In genomic region chr4:41205854-41206460, GRCh38 we compare ENCODE assay signal across 29 cellular contexts. TPM values are rescaled to one million over a fixed set of nuclear protein-coding genes. Genes with fewer than 3 reads are reported as not detected.
DNase-seq lines count a peak whose midpoint lies in the region; ATAC-seq and TF ChIP-seq lines count a peak whose summit lies in the region.
"Had no signal": no experiment of that assay in that cellular context is flagged by ENCODE, and none has a peak within 500 bp of the region (broad histone marks: within the 10 kb centered on the region; RNA-seq: fewer than 3 reads in every experiment).

No MANE protein-coding gene starts in this region.

- H3K9me3 ChIP-seq in GM23248 (ENCODE audit: low read depth): no peaks in the 10 kb centered on the region
- no peaks in the 10 kb centered on the region for H3K9me3 ChIP-seq in skeletal muscle satellite cell (replicated peaks; ENCODE audit: low read length)
- H3K9me3 ChIP-seq: ascending aorta, right lobe of liver, upper lobe of left lung had no signal

- no peaks in the 10 kb centered on the region for H3K36me3 ChIP-seq in GM23248 (ENCODE audit: low read depth)
- peaks cover 5% of the 10 kb centered on the region for H3K36me3 ChIP-seq in skeletal muscle satellite cell (ENCODE audit: insufficient read depth, low read length)
- H3K36me3 ChIP-seq: ascending aorta, right lobe of liver, upper lobe of left lung had no signal

- H3K4me3 ChIP-seq in GM23248 (no peak overlapping the region), coronary artery (no peak overlapping the region), skeletal muscle satellite cell (ENCODE audit: low read length) (no peak overlapping the region)
- H3K4me3 ChIP-seq: ascending aorta, hepatocyte, right lobe of liver, upper lobe of left lung had no signal

- H3K4me2 ChIP-seq in GM23248 (ENCODE audit: unreplicated experiment) (no peak overlapping the region), skeletal muscle satellite cell (ENCODE audit: low read length) (peak overlapping the region; percentile 70)
- H3K4me2 ChIP-seq: hepatocyte had no signal

- TF ChIP-seq CTCF in coronary artery (IDR thresholded peaks at IDR 0.05) (no peak), GM13977 (IDR thresholded peaks at IDR 0.05; ENCODE audit: extremely low read depth, insufficient read depth, missing control alignments) (no peak)

- peaks cover 95% of the 10 kb centered on the region for H3K79me2 ChIP-seq in GM23248 (ENCODE audit: insufficient read depth)

- H4K20me1 ChIP-seq in GM23248 (ENCODE audit: insufficient read depth): 0 out of 2 replicates have a peak, but pooled peaks cover 2% of the 10 kb centered on the region

- H3K27ac ChIP-seq in GM23248 (no peak overlapping the region), coronary artery (peak overlapping the region; percentile 9 to 30)
- H3K27ac ChIP-seq: hepatocyte had no signal

- H3F3A ChIP-seq in GM23248 (ENCODE audit: insufficient read depth): peaks cover 67% of the 10 kb centered on the region

- in situ Hi-C loops in GM23248 (cut with MboI) (no loop called here), GM13977 (cut with MboI; ENCODE audit: low pct_unique_long_range_greater_than_20kb, low sequenced_read_pairs, unreplicated experiment) (loop anchor here (25.0 kb wide), 1 partner anchor 469 kb away; the partner anchor contains the start of gene NSUN7)

- no peak overlapping the region for H2AFZ ChIP-seq in GM23248
- H2AFZ ChIP-seq: hepatocyte had no signal

- no peaks in the 10 kb centered on the region for H3K27me3 ChIP-seq in GM23248 (replicated peaks; ENCODE audit: insufficient read depth)
- H3K27me3 ChIP-seq in skeletal muscle satellite cell (ENCODE audit: control insufficient read depth, insufficient read depth, low read length): no peaks in the 10 kb centered on the region
- H3K27me3 ChIP-seq: ascending aorta, hepatocyte, right lobe of liver, upper lobe of left lung had no signal

- H3K9ac ChIP-seq in GM23248: no peak overlapping the region
- H3K9ac ChIP-seq in skeletal muscle satellite cell (ENCODE audit: low read depth, low read length): no peak overlapping the region

- H3K4me1 ChIP-seq in GM23248 (ENCODE audit: insufficient read depth): peaks cover 71% of the 10 kb centered on the region
- peaks cover 94% of the 10 kb centered on the region for H3K4me1 ChIP-seq in skeletal muscle satellite cell (ENCODE audit: control insufficient read depth, insufficient read depth, low read length)

- no peaks in the 10 kb centered on the region for H3K9me2 ChIP-seq in GM23248 (ENCODE audit: insufficient read depth)

- 76 to 84% methylated on average over 2 of the region's 2 CpGs for WGBS in GM23248 (ENCODE audit: low coverage in 1 of 2, low lambda C conversion rate in 2 of 2, missing lambda C conversion rate in 2 of 2), 2 experiments

- no peak for ATAC-seq in HG03039 (IDR thresholded peaks at IDR 0.05; ENCODE audit: unreplicated experiment)
- ATAC-seq: activated CD4-positive, CD25-positive, alpha-beta regulatory T cell treated with anti-CD3 and anti-CD28 coated beads, Interleukin-2, amount 50 U/mL, for 24 hours; right lobe of liver had no signal

- DNase-seq in GM23248 (peak; percentile 30), M059J (ENCODE audit: low read depth) (peak; percentile 53), coronary artery (ENCODE audit: low spot score) (no peak), NCI-H1930 (lab: John Stamatoyannopoulos, UW) (no peak), NCI-H510A (lab: John Stamatoyannopoulos, UW) (no peak), GM13977 (ENCODE audit: low spot score) (no peak)
- DNase-seq: activated CD4-positive, alpha-beta memory T cell treated with anti-CD3 and anti-CD28 coated beads, Interleukin-2, amount 10 ng/mL, durations not matched to agents 7 days and 5 days; activated effector memory CD4-positive, alpha-beta T cell treated with Interleukin-2 at 50 U/mL for 16 hours; activated naive CD8-positive, alpha-beta T cell treated with anti-CD3 and anti-CD28 coated beads for 36 hours; activated T-cell treated with anti-CD3 and anti-CD28 coated beads for 4 hours; CD4-positive, alpha-beta memory T cell; DMS 273 treated with DMSO at 0.1 percent for 48 hours; effector CD4-positive, alpha-beta T cell; erythroblast; H7; left ventricle myocardium superior; midbrain; NCI-H1105; NCI-H2081; nephron progenitor cell; right lobe of liver; SHP77; stimulated activated CD4-positive, alpha-beta T cell treated with anti-CD3 and anti-CD28 coated beads, Interleukin-15, amount 100 ng/mL, for 24 hours; upper lobe of left lung had no signal

RNA-seq across cellular contexts. Expression of gene APBB2, which starts 8.4 kb away (rescaled TPM):
- 61.0 and 83.8 TPM in 2 replicates for total RNA-seq in GM23248 (2014; rRNA removed; shearing (Covaris generic))
- polyA plus RNA-seq in GM23248 (2016; fragmentation: Nextera tagmentation; extraction: Ambion mirVana): 22.0 and 24.1 TPM in 2 replicates
- 44.7 and 81.9 TPM in 2 replicates for total RNA-seq in M059J (2014; rRNA removed; shearing (Covaris generic))
- 42.2 and 47.7 TPM in 2 replicates for total RNA-seq in skeletal muscle satellite cell (2012; rRNA removed)
- polyA plus RNA-seq: CD4-positive, alpha-beta memory T cell had no signal

RNA-seq across cellular contexts. Expression of gene UCHL1, which starts 50.8 kb away (rescaled TPM):
- total RNA-seq in GM23248 (2014; rRNA removed; shearing (Covaris generic)): 443 and 525 TPM in 2 replicates
- 306 and 322 TPM in 2 replicates for polyA plus RNA-seq in GM23248 (2016; fragmentation: Nextera tagmentation; extraction: Ambion mirVana)
- total RNA-seq in M059J (2014; rRNA removed; shearing (Covaris generic)): 1,483 and 1,510 TPM in 2 replicates
- total RNA-seq in skeletal muscle satellite cell (2012; rRNA removed): 238 and 295 TPM in 2 replicates
- total RNA-seq: activated CD4-positive, alpha-beta memory T cell treated with anti-CD3 and anti-CD28 coated beads, Interleukin-2, amount 10 ng/mL, durations not matched to agents 7 days and 5 days had no signal
- polyA plus RNA-seq: CD4-positive, alpha-beta memory T cell had no signal

Comparison
In these comparisons a context has a peak if more than half of its experiments do, and no peak if none do; other contexts are left out.
1. DNase-seq: peak in GM23248 (single experiment) and M059J (single experiment); none in coronary artery (single experiment), NCI-H1930 (0 of 2), NCI-H510A (single experiment) and GM13977 (single experiment).